ENCODE assay signal across 18 cellular contexts in the genomic region with DNA sequence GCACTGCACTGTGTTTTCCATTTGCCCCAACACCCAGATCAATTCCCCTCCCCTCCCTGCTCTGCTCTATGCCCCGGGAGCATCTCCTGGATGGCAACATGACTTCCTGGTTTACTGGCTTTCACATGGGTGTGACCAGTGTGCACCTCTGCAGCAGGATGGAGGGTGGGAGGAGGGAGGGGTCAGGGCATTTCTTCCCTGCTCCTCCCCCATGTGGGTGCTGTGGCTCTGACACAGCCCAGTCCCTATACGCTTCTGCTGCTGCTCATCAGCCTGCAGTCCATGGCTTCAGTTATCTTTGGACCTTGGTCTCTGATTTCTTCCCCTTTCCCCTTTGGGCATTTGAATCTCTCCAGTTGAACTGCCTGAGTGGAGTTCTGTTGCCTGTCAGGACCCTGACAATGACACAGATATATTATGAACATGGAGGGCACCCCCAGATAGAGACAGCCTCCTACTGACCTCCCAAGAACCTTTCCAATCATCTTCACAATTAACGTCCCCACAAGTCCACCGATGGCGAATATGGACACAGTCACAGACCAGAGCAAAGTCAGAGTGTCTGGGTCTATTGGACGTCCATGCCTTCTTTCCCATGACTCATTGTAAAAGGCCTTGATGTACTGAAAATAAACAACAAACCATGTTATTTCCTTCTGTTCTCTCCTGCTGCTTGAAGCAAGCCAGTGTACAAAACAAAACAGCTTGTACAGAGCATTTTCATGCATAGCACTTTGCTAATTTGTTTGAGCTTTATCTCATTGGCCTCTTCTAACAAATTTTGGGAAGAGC. TPM values are rescaled to one million over a fixed set of nuclear protein-coding genes. Genes with fewer than 3 reads are reported as not detected.
A peak's percentile ranks its signal among the peaks of the same experiment; 100 is the strongest.
DNase-seq lines count a peak whose midpoint lies in the region; ATAC-seq and TF ChIP-seq lines count a peak whose summit lies in the region.
"Had no signal": no experiment of that assay in that cellular context is flagged by ENCODE, and none has a peak within 500 bp of the region (broad histone marks: within the 10 kb centered on the region; RNA-seq: fewer than 3 reads in every experiment).

No MANE protein-coding gene starts in this region.

- no peak overlapping the region for H2BK5ac ChIP-seq in mesenchymal stem cell (ENCODE audit: low read depth, low read length, poor library complexity, severe bottlenecking)

- ATAC-seq in T-cell (replicated peaks in 1 of 4) = no peak
- no peak for ATAC-seq in naive thymus-derived CD4-positive, alpha-beta T cell
- ATAC-seq: body of pancreas, foreskin keratinocyte, right cardiac atrium had no signal

- no peak overlapping the region for H3K23ac ChIP-seq in mesenchymal stem cell (ENCODE audit: low read length in 2 of 2)

- H3K27ac ChIP-seq in breast epithelium (no peak overlapping the region), colonic mucosa (peak overlapping the region; percentile 62), mesenchymal stem cell (ENCODE audit: low read length, poor library complexity, severe bottlenecking) (no peak overlapping the region)
- H3K27ac ChIP-seq in naive thymus-derived CD4-positive, alpha-beta T cell (ENCODE audit: low read depth, low read length) = no peak overlapping the region
- H3K27ac ChIP-seq: body of pancreas, foreskin keratinocyte, neural progenitor cell, RWPE1 had no signal

- no peak overlapping the region for H2AK5ac ChIP-seq in mesenchymal stem cell (ENCODE audit: low read length, severe bottlenecking)

- H4K91ac ChIP-seq in mesenchymal stem cell (ENCODE audit: low read length) = no peak overlapping the region

- H3K9me3 ChIP-seq in breast epithelium (no peaks in the 10 kb centered on the region), colonic mucosa (no peaks in the 10 kb centered on the region), mesenchymal stem cell (ENCODE audit: control insufficient read depth, low read length) (no peaks in the 10 kb centered on the region)
- no peaks in the 10 kb centered on the region for H3K9me3 ChIP-seq in naive thymus-derived CD4-positive, alpha-beta T cell (ENCODE audit: control insufficient read depth in 2 of 3, low read length in 3 of 3)
- H3K9me3 ChIP-seq: body of pancreas, upper lobe of left lung had no signal

- no peak overlapping the region for H3K18ac ChIP-seq in mesenchymal stem cell (ENCODE audit: low read depth in 1 of 2, low read length in 2 of 2)

- H4K8ac ChIP-seq in mesenchymal stem cell (ENCODE audit: low read length) = no peak overlapping the region

- TF ChIP-seq POLR2A in breast epithelium (IDR thresholded peaks at IDR 0.05) = no peak

- no peak overlapping the region for H2BK15ac ChIP-seq in mesenchymal stem cell (ENCODE audit: low read depth, poor library complexity, severe bottlenecking)

- POLR2A ChIA-PET in MCF 10A (lab: Yijun Ruan, JAX) (no interaction called here), T-cell (lab: Charles Lee) (interaction anchor here in 1 of 2 donors (0.6 kb wide), 1 partner anchor 121 kb away, joined by 6 read pairs; no protein-coding TSS in a partner anchor)
- POLR2A ChIA-PET in naive thymus-derived CD4-positive, alpha-beta T cell (lab: Charles Lee) = no interaction called here

- TF ChIP-seq CTCF in MCF 10A (IDR thresholded peaks at IDR 0.05; ENCODE audit: unreplicated experiment) (no peak), breast epithelium (IDR thresholded peaks at IDR 0.05) (no peak), colonic mucosa (IDR thresholded peaks at IDR 0.05) (no peak)

- no peaks in the 10 kb centered on the region for H3K79me1 ChIP-seq in mesenchymal stem cell (replicated peaks; ENCODE audit: low read length, poor library complexity, severe bottlenecking)

- H3K4me1 ChIP-seq in breast epithelium (no peaks in the 10 kb centered on the region), colonic mucosa (peaks cover 8% of the 10 kb centered on the region), mesenchymal stem cell (ENCODE audit: control insufficient read depth, insufficient read depth, low read depth, low read length) (no peaks in the 10 kb centered on the region)
- H3K4me1 ChIP-seq in naive thymus-derived CD4-positive, alpha-beta T cell (ENCODE audit: control insufficient read depth in 2 of 2, insufficient read depth in 2 of 2, low read length in 2 of 2) = no peaks in the 10 kb centered on the region
- H3K4me1 ChIP-seq: foreskin keratinocyte, neural progenitor cell had no signal

- H3K27ac Mint-ChIP-seq in MCF 10A (ENCODE audit: low read depth, unreplicated experiment) (peak overlapping the region; percentile 72), T-cell (no peak overlapping the region)
- peak overlapping the region in 2 of 9 donors; percentile 30 to 69 for H3K27ac Mint-ChIP-seq in naive thymus-derived CD4-positive, alpha-beta T cell
- H3K27ac Mint-ChIP-seq: neural progenitor cell had no signal

- peak; percentile 39 for DNase-seq in MCF 10A (ENCODE audit: unreplicated experiment)
- no peak for DNase-seq in breast epithelium (ENCODE audit: low spot score in 2 of 2)
- peak; percentile 88 for DNase-seq in colonic mucosa
- DNase-seq in mesenchymal stem cell = peak; percentile 9
- DNase-seq in T-cell = no peak
- DNase-seq in naive thymus-derived CD4-positive, alpha-beta T cell = no peak
- DNase-seq in activated gamma-delta T cell (lab: John Stamatoyannopoulos, UW) = no peak
- no peak for DNase-seq in stimulated activated CD4-positive, alpha-beta T cell treated with anti-CD3 and anti-CD28 coated beads, Interleukin-2, amount 100 ng/mL, for 24 hours
- DNase-seq: body of pancreas; Calu3; effector CD8-positive, alpha-beta T cell; foreskin keratinocyte; MV-4-11; right cardiac atrium; upper lobe of left lung had no signal

- H3K4me1 Mint-ChIP-seq in MCF 10A (ENCODE audit: insufficient read depth, unreplicated experiment) = peaks cover 14% of the 10 kb centered on the region
- H3K4me1 Mint-ChIP-seq in T-cell = peaks cover 13 to 14% (median 13%) of the 10 kb centered on the region in 3 donors
- H3K4me1 Mint-ChIP-seq in naive thymus-derived CD4-positive, alpha-beta T cell = peaks cover 8 to 53% (median 11%) of the 10 kb centered on the region in 7 donors
- H3K4me1 Mint-ChIP-seq: neural progenitor cell had no signal

- H2BK120ac ChIP-seq in mesenchymal stem cell (ENCODE audit: low read depth, low read length) = no peak overlapping the region

- no peak overlapping the region for H2BK12ac ChIP-seq in mesenchymal stem cell (ENCODE audit: low read length in 2 of 2)

- H3K4me2 ChIP-seq in mesenchymal stem cell (ENCODE audit: low read length, poor library complexity, severe bottlenecking) = no peak overlapping the region
- H3K4me2 ChIP-seq: neural progenitor cell had no signal

- H2AFZ ChIP-seq in mesenchymal stem cell (ENCODE audit: low read depth, low read length) = no peak overlapping the region
- H2AFZ ChIP-seq: neural progenitor cell had no signal

- CTCF ChIA-PET in MCF 10A (lab: Yijun Ruan, JAX) (interaction anchor here (2.3 kb wide), 1 partner anchor 18 kb away, joined by 9 read pairs; no protein-coding TSS in a partner anchor), T-cell (lab: Charles Lee) (no interaction called here)
- CTCF ChIA-PET in naive thymus-derived CD4-positive, alpha-beta T cell (lab: Charles Lee) = no interaction called here

- H3K9me3 Mint-ChIP-seq in MCF 10A (ENCODE audit: unreplicated experiment) = no peaks in the 10 kb centered on the region
- no peaks in the 10 kb centered on the region for H3K9me3 Mint-ChIP-seq in T-cell
- H3K9me3 Mint-ChIP-seq in naive thymus-derived CD4-positive, alpha-beta T cell = peaks cover 0 to 13% (median 0%) of the 10 kb centered on the region in 11 donors

- WGBS in mesenchymal stem cell = 53% methylated on average over 6 of the region's 6 CpGs

- H3K4me3 ChIP-seq in breast epithelium (no peak overlapping the region), colonic mucosa (no peak overlapping the region), mesenchymal stem cell (ENCODE audit: insufficient read depth in 1 of 2, low read depth in 1 of 2, low read length in 2 of 2) (no peak overlapping the region)
- H3K4me3 ChIP-seq in naive thymus-derived CD4-positive, alpha-beta T cell (ENCODE audit: low read length) = no peak overlapping the region
- H3K4me3 ChIP-seq: body of pancreas, lung, neural progenitor cell, upper lobe of left lung had no signal

- H3K36me3 ChIP-seq in breast epithelium = no peaks in the 10 kb centered on the region
- no peaks in the 10 kb centered on the region for H3K36me3 ChIP-seq in colonic mucosa
- H3K36me3 ChIP-seq in mesenchymal stem cell (ENCODE audit: control insufficient read depth in 1 of 2, insufficient read depth in 2 of 2, low read depth in 1 of 2, low read length in 2 of 2) = no peaks in the 10 kb centered on the region
- no peaks in the 10 kb centered on the region for H3K36me3 ChIP-seq in naive thymus-derived CD4-positive, alpha-beta T cell (ENCODE audit: control insufficient read depth in 2 of 3, insufficient read depth in 3 of 3, low read length in 3 of 3)
- H3K36me3 ChIP-seq: neural progenitor cell, upper lobe of left lung had no signal

- BruUV-seq in MCF 10A (replicated peaks; lab: Mats Ljungman, UMichigan) = no TSS peak

- no peak overlapping the region for H3K4ac ChIP-seq in mesenchymal stem cell (ENCODE audit: low read depth in 1 of 2, low read length in 2 of 2)

- intact Hi-C loops in MCF 10A (cut with micrococcal nuclease) = no loop called here
- intact Hi-C loops in breast epithelium (cut with DNase I; ENCODE audit: low total_unique reads) = no loop called here
- intact Hi-C loops in colonic mucosa (cut with DNase I) = no loop called here
- intact Hi-C loops in naive thymus-derived CD4-positive, alpha-beta T cell (cut with micrococcal nuclease) = no loop called here

- H3K14ac ChIP-seq in mesenchymal stem cell (ENCODE audit: low read length in 2 of 2) = no peak overlapping the region

- peaks cover 29% of the 10 kb centered on the region for H3K36me3 Mint-ChIP-seq in MCF 10A (ENCODE audit: insufficient read depth, unreplicated experiment)
- peaks cover 16% of the 10 kb centered on the region for H3K36me3 Mint-ChIP-seq in T-cell
- H3K36me3 Mint-ChIP-seq in naive thymus-derived CD4-positive, alpha-beta T cell = peaks cover 0 to 11% (median 8%) of the 10 kb centered on the region in 5 donors
- H3K36me3 Mint-ChIP-seq: neural progenitor cell had no signal

- H3K4me3 Mint-ChIP-seq in MCF 10A (ENCODE audit: unreplicated experiment) (no peak overlapping the region), T-cell (no peak overlapping the region)
- H3K4me3 Mint-ChIP-seq in naive thymus-derived CD4-positive, alpha-beta T cell = peak overlapping the region in 1 of 10 donors; percentile 2
- H3K4me3 Mint-ChIP-seq: neural progenitor cell had no signal

- H3K27me3 ChIP-seq in breast epithelium (no peaks in the 10 kb centered on the region), colonic mucosa (no peaks in the 10 kb centered on the region), mesenchymal stem cell (ENCODE audit: control insufficient read depth in 1 of 2, insufficient read depth in 1 of 2, low read length in 2 of 2) (peaks cover 4 to 9% of the 10 kb centered on the region in 2 experiments)
- H3K27me3 ChIP-seq in naive thymus-derived CD4-positive, alpha-beta T cell (ENCODE audit: control insufficient read depth in 2 of 2, insufficient read depth in 2 of 2, low read length in 2 of 2) = no peaks in the 10 kb centered on the region
- H3K27me3 ChIP-seq: body of pancreas, foreskin keratinocyte, neural progenitor cell, upper lobe of left lung had no signal

- H3K9ac ChIP-seq in colonic mucosa (ENCODE audit: low read depth in 2 of 2, low read length in 2 of 2) = peak overlapping the region in 1 of 2 donors; percentile 38
- no peak overlapping the region for H3K9ac ChIP-seq in mesenchymal stem cell (ENCODE audit: low read length)
- H3K9ac ChIP-seq: neural progenitor cell had no signal

- no peaks in the 10 kb centered on the region for H3K27me3 Mint-ChIP-seq in MCF 10A (ENCODE audit: insufficient read depth, unreplicated experiment)
- no peaks in the 10 kb centered on the region for H3K27me3 Mint-ChIP-seq in T-cell
- no peaks in the 10 kb centered on the region for H3K27me3 Mint-ChIP-seq in naive thymus-derived CD4-positive, alpha-beta T cell

RNA-seq across cellular contexts. Expression of gene SLC2A9, which starts 24.8 kb away (rescaled TPM):
- total RNA-seq in MCF 10A (2022) (22.5 and 33.3 TPM in 2 replicates), breast epithelium (10 to 100 TPM in 1 of 3 donors, 1 to 10 TPM in 2; 6.2 to 10.7 (median 9.5) TPM), colonic mucosa (1 to 10 TPM; 4.3 to 6.8 TPM), T-cell (1 to 10 TPM; 3.0 to 5.2 (median 4.4) TPM)
- 0.33 TPM for polyA plus RNA-seq in mesenchymal stem cell (2013, experiment 1 of 2)
- 0.34 TPM for polyA plus RNA-seq in mesenchymal stem cell (2013, experiment 2 of 2)
- total RNA-seq in naive thymus-derived CD4-positive, alpha-beta T cell = 1 to 10 TPM; 1.5 to 9.6 (median 3.8) TPM
- 1 to 10 TPM in 1 of 2 donors, under 1 TPM in 1; 0.36 to 1.5 TPM for polyA plus RNA-seq in naive thymus-derived CD4-positive, alpha-beta T cell

Comparison
In these comparisons a context has a peak if more than half of its experiments do, and no peak if none do; other contexts are left out.
1. DNase-seq: peak in MCF 10A (single experiment), colonic mucosa (single experiment) and mesenchymal stem cell (single experiment); none in breast epithelium (0 of 2), T-cell (0 of 34), naive thymus-derived CD4-positive, alpha-beta T cell (0 of 9), activated gamma-delta T cell (single experiment) and stimulated activated CD4-positive, alpha-beta T cell treated with anti-CD3 and anti-CD28 coated beads, Interleukin-2, amount 100 ng/mL, for 24 hours (0 of 2).